22 cellular contexts compared by ENCODE assay signal in the genomic region with DNA sequence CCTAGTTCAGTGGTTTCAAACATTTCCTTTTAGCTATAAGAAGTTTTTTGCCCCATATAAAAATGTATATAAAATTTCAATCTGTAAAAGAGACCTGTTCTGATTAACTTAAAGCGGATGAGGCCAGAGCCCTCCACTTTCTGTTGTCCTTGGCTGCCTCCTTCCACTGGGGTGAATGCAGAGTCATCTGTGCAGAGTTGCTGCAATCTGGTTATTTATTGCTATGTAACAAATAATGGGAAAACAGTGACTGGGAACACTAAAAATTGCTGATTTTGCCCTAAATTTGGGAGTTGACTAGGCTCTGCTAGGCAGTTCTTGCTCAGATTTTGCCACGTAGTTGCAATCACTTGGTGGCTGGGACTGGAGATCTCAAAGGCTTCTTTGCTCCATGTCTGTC.
DNase-seq lines count a peak whose midpoint lies in the region; ATAC-seq lines count a peak whose summit lies in the region.
"Had no signal": no experiment of that assay in that cellular context is flagged by ENCODE, and none has a peak within 500 bp of the region (broad histone marks: within the 10 kb centered on the region; RNA-seq: fewer than 3 reads in every experiment).

No MANE protein-coding gene starts in this region.

- no peak overlapping the region for H4K91ac ChIP-seq in mesenchymal stem cell (ENCODE audit: low read length)

- no peak overlapping the region for H3K9ac ChIP-seq in mesenchymal stem cell (ENCODE audit: low read length)
- H3K9ac ChIP-seq: BLaER1 had no signal

- 81% methylated on average over 2 of the region's 2 CpGs for WGBS in mesenchymal stem cell
- WGBS in aorta, 2 donors = 94 to 96% methylated on average over 2 of the region's 2 CpGs

- H3K18ac ChIP-seq in mesenchymal stem cell (ENCODE audit: low read depth in 1 of 2, low read length in 2 of 2) = no peak overlapping the region

- peak; percentile 19 for DNase-seq in left kidney (ENCODE audit: low read depth, low spot score)
- no peak for DNase-seq in mesenchymal stem cell
- DNase-seq in aorta = no peak
- no peak for DNase-seq in NOMO-1 (lab: John Stamatoyannopoulos, UW; ENCODE audit: unreplicated experiment in 2 of 2)
- no peak for DNase-seq in kidney glomerular epithelial cell (lab: John Stamatoyannopoulos, UW)
- DNase-seq: 8988T; ACHN; BE2C; C1 segment of cervical spinal cord; CD4-positive, alpha-beta memory T cell; CD4-positive, CD25-positive, alpha-beta regulatory T cell; CD8-positive, alpha-beta memory T cell; COR-L47; DMS 273 treated with DMSO at 0.1 percent for 48 hours; DMS153; DMS53; DMS79; DND-41; EL; GDM1 had no signal

- no peak overlapping the region for H2BK120ac ChIP-seq in mesenchymal stem cell (ENCODE audit: low read depth, low read length)

- intact Hi-C loops in aorta (cut with DNase I) = no loop called here

- H3K4me3 ChIP-seq in mesenchymal stem cell (ENCODE audit: insufficient read depth in 1 of 2, low read depth in 1 of 2, low read length in 2 of 2) (no peak overlapping the region), aorta (ENCODE audit: low read length in 2 of 2) (no peak overlapping the region)
- H3K4me3 ChIP-seq: BLaER1, GM12878 had no signal

- H3K4me2 ChIP-seq in mesenchymal stem cell (ENCODE audit: low read length, poor library complexity, severe bottlenecking) = no peak overlapping the region
- H3K4me2 ChIP-seq: BLaER1 had no signal

- H3K36me3 ChIP-seq in mesenchymal stem cell (ENCODE audit: control insufficient read depth in 1 of 2, insufficient read depth in 2 of 2, low read depth in 1 of 2, low read length in 2 of 2) = no peaks in the 10 kb centered on the region
- H3K36me3 ChIP-seq in aorta (ENCODE audit: control insufficient read depth in 1 of 2, insufficient read depth in 2 of 2, low read length in 1 of 2) = no peaks in the 10 kb centered on the region
- H3K36me3 ChIP-seq: BE2C, BLaER1 had no signal

- no peak overlapping the region for H2BK5ac ChIP-seq in mesenchymal stem cell (ENCODE audit: low read depth, low read length, poor library complexity, severe bottlenecking)

- no peak overlapping the region for H2BK12ac ChIP-seq in mesenchymal stem cell (ENCODE audit: low read length in 2 of 2)

- peak overlapping the region; percentile 55 for H2AK5ac ChIP-seq in mesenchymal stem cell (ENCODE audit: low read length, severe bottlenecking)

- H3K4ac ChIP-seq in mesenchymal stem cell (ENCODE audit: low read depth in 1 of 2, low read length in 2 of 2) = no peak overlapping the region

- H3K14ac ChIP-seq in mesenchymal stem cell (ENCODE audit: low read length in 2 of 2) = no peak overlapping the region

- no peak overlapping the region for H2AFZ ChIP-seq in mesenchymal stem cell (ENCODE audit: low read depth, low read length)

- no peak overlapping the region for H2BK15ac ChIP-seq in mesenchymal stem cell (ENCODE audit: low read depth, poor library complexity, severe bottlenecking)

- H3K23ac ChIP-seq in mesenchymal stem cell (ENCODE audit: low read length in 2 of 2) = no peak overlapping the region

- H3K4me1 ChIP-seq in mesenchymal stem cell (ENCODE audit: control insufficient read depth, insufficient read depth, low read depth, low read length) = no peaks in the 10 kb centered on the region
- H3K4me1 ChIP-seq in aorta (ENCODE audit: control insufficient read depth in 1 of 2, insufficient read depth in 2 of 2, low read length in 2 of 2) = no peaks in the 10 kb centered on the region
- H3K4me1 ChIP-seq: BE2C, BLaER1 had no signal

- H3K27me3 ChIP-seq in mesenchymal stem cell (ENCODE audit: control insufficient read depth in 1 of 2, insufficient read depth in 1 of 2, low read length in 2 of 2) (no peaks in the 10 kb centered on the region), aorta (ENCODE audit: control insufficient read depth in 1 of 2, insufficient read depth in 2 of 2, low read length in 1 of 2) (no peaks in the 10 kb centered on the region)
- H3K27me3 ChIP-seq: BE2C, BLaER1 had no signal

- no peak overlapping the region for H3K27ac ChIP-seq in mesenchymal stem cell (ENCODE audit: low read length, poor library complexity, severe bottlenecking)
- no peak overlapping the region for H3K27ac ChIP-seq in aorta (ENCODE audit: low read depth in 1 of 2, low read length in 2 of 2)
- H3K27ac ChIP-seq: BLaER1 had no signal

- peaks cover 16% of the 10 kb centered on the region for H3K9me3 ChIP-seq in mesenchymal stem cell (ENCODE audit: control insufficient read depth, low read length)
- H3K9me3 ChIP-seq in aorta (ENCODE audit: control insufficient read depth, low read length) = peaks cover 9% of the 10 kb centered on the region
- H3K9me3 ChIP-seq: BE2C had no signal

- H4K8ac ChIP-seq in mesenchymal stem cell (ENCODE audit: low read length) = no peak overlapping the region

- peak; percentile 75 for ATAC-seq in aorta (ENCODE audit: low FRiP score)
- ATAC-seq: GM12878 had no signal

- no peaks in the 10 kb centered on the region for H3K79me1 ChIP-seq in mesenchymal stem cell (replicated peaks; ENCODE audit: low read length, poor library complexity, severe bottlenecking)
